In the genomic region with DNA sequence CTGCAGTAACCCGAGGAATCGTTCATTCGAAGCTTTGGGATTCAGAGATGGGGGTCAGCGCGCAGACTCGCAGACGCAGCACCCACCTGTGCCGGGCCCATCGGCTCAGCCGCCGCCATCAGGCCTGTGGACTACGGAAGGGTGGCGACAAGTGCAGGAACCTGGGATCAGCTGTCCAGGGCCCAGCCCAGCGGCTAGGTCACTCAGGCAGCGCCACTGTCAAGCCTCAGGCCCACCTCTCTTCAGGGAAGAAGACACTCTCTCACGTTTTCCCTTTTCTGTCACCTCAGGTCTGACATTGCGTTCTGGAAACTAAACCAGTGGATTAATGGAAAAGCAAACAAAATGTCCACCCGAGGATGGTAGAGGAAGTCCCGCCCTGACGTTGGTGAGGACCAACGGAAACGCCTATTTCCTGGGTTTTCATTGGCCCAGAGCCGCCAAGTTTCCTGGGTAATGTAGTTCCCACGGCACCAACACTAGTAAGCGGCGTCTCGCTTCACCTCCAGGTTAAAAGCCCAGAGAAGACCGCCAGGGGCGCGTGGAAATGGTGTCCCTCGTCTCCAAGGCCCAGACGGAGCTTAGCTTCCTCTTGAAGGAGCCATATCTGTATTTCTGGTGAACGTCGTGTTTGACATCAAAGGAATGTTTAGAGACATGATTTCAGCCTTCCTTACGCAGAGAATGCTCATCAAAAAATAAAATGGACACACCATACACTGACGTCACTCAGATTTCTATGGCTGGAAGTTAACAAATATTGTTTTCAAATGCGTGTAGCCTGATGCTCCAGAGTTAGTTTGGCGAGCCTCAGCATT, we compare ENCODE assay signal across 8 cellular contexts. TPM values are rescaled to one million over a fixed set of nuclear protein-coding genes. Genes with fewer than 3 reads are reported as not detected.
A peak's percentile ranks its signal among the peaks of the same experiment; 100 is the strongest.
DNase-seq lines count a peak whose midpoint lies in the region; ATAC-seq, FAIRE-seq and TF ChIP-seq lines count a peak whose summit lies in the region.

A gene (minus strand): TSS at position 376 of the 818 bp plus-strand sequence. CDS start 257 bp downstream, at position 119.

- peak within 1 kb of the TSS; percentile 18; the same call in 1 of the 2 replicates for H2AFZ ChIP-seq in Karpas-422 (ENCODE audit: low read length)
- peak within 1 kb of the TSS; percentile 92 for H2AFZ ChIP-seq in neuron (ENCODE audit: low read depth, low read length)

- peak within 1 kb of the TSS; percentile 42; the same call in 1 of the 2 replicates for H3K4me3 ChIP-seq in Karpas-422 (ENCODE audit: low read length)
- peak within 1 kb of the TSS; percentile 57 for H3K4me3 ChIP-seq in RWPE2 (ENCODE audit: severe bottlenecking)
- H3K4me3 ChIP-seq in neuron (ENCODE audit: low read length): peak within 1 kb of the TSS; percentile 86

- peaks cover 56% of the 10 kb centered on the region for H3K9me3 ChIP-seq in Karpas-422 (ENCODE audit: low read length)
- peaks cover 31% of the 10 kb centered on the region for H3K9me3 ChIP-seq in RWPE2 (ENCODE audit: severe bottlenecking)
- peaks cover 39% of the 10 kb centered on the region for H3K9me3 ChIP-seq in neuron (ENCODE audit: low read length)

- ATAC-seq in GM21786 (IDR thresholded peaks at IDR 0.05; ENCODE audit: unreplicated experiment) (peak; percentile 97), RWPE2 (ENCODE audit: low read depth) (peak; percentile 99)

- H3K79me2 ChIP-seq in Karpas-422 (ENCODE audit: low read length): no peaks in the 10 kb centered on the region

- FAIRE-seq in frontal cortex (lab: Jason Lieb, UNC): peak; percentile 47

- H3K27me3 ChIP-seq in Karpas-422 (ENCODE audit: low read length): no peaks in the 10 kb centered on the region
- no peaks in the 10 kb centered on the region for H3K27me3 ChIP-seq in RWPE2 (ENCODE audit: insufficient read depth, poor library complexity, severe bottlenecking)
- no peaks in the 10 kb centered on the region for H3K27me3 ChIP-seq in neuron (ENCODE audit: insufficient read depth, low read length)

- H3K27ac ChIP-seq in Karpas-422 (ENCODE audit: low read length) (no peak within 1 kb of the TSS), RWPE2 (ENCODE audit: poor library complexity, severe bottlenecking) (peak within 1 kb of the TSS; percentile 4)

- DNase-seq in EH (ENCODE audit: low read depth): peak; percentile 96
- peak; percentile 76 for DNase-seq in Karpas-422
- peak; percentile 85 for DNase-seq in RWPE2 (ENCODE audit: low spot score)
- peak; percentile 58 to 82 (median 76) for DNase-seq in activated naive CD4-positive, alpha-beta T cell (lab: John Stamatoyannopoulos, UW)
- DNase-seq in frontal cortex (ENCODE audit: low spot score in 2 of 2): peak; percentile 85 to 91
- DNase-seq in stromal cell of bone marrow (ENCODE audit: low read depth): peak; percentile 95

- H3K36me3 ChIP-seq in Karpas-422 (ENCODE audit: insufficient read depth, low read length) (no peaks in the 10 kb centered on the region; the same call in 1 of the 2 replicates), RWPE2 (ENCODE audit: low read depth) (peaks cover 35% of the 10 kb centered on the region), neuron (ENCODE audit: insufficient read depth, low read length) (peaks cover 38% of the 10 kb centered on the region)

- peak; percentile 66 for TF ChIP-seq CTCF in RWPE2 (IDR thresholded peaks at IDR 0.05; ENCODE audit: poor library complexity, severe bottlenecking)

- no peaks in the 10 kb centered on the region for H3K4me1 ChIP-seq in Karpas-422 (ENCODE audit: low read length)
- H3K4me1 ChIP-seq in RWPE2 (ENCODE audit: insufficient read depth, poor library complexity, severe bottlenecking): no peaks in the 10 kb centered on the region
- H3K4me1 ChIP-seq in neuron (ENCODE audit: insufficient read depth, low read length): peaks cover 10% of the 10 kb centered on the region

- H3K4me2 ChIP-seq in Karpas-422 (ENCODE audit: low read depth, low read length, poor library complexity, severe bottlenecking): no peak within 1 kb of the TSS

- no peaks in the 10 kb centered on the region for H4K20me1 ChIP-seq in Karpas-422 (ENCODE audit: insufficient read depth, low read depth, low read length)

- H3K9me2 ChIP-seq in Karpas-422 (replicated peaks; ENCODE audit: insufficient read depth, low read length): no peaks in the 10 kb centered on the region

- no peak within 1 kb of the TSS for H3K9ac ChIP-seq in Karpas-422 (ENCODE audit: low read length)

RNA-seq across cellular contexts. Expression of the gene that starts here (rescaled TPM):
- total RNA-seq in Karpas-422 (2014; rRNA removed; shearing (Covaris generic); ENCODE audit: low replicate concordance): 0.45 and 4.6 TPM in 2 replicates
- total RNA-seq in frontal cortex: 66.0 TPM

Comparison
In these comparisons a context has a peak if more than half of its experiments do, and no peak if none do; other contexts are left out.
1. RNA of the gene that starts here (total RNA-seq): 66.0 TPM in frontal cortex (single experiment); 0.45 to 4.6 TPM in Karpas-422; every median in the first group is over 10 times any median in the second.
2. Peak in every context shown above with its lines, with median percentiles within 50 percentile points of each other: DNase-seq and H3K4me3 ChIP-seq.